In genomic region chr18:5975111-5975622, GRCh38 we compare ENCODE assay signal across 9 cellular contexts.
DNase-seq lines count a peak whose midpoint lies in the region; ATAC-seq and FAIRE-seq lines count a peak whose summit lies in the region.
"Had no signal": no experiment of that assay in that cellular context is flagged by ENCODE, and none has a peak within 500 bp of the region (broad histone marks: within the 10 kb centered on the region; RNA-seq: fewer than 3 reads in every experiment).

No MANE protein-coding gene starts in this region.

- no peak for DNase-seq in activated naive CD4-positive, alpha-beta T cell treated with anti-CD3 and anti-CD28 coated beads, Interleukin-2, amount 50 U/mL, for 72 hours (ENCODE audit: low spot score in 2 of 2)
- no peak for DNase-seq in activated naive CD4-positive, alpha-beta T cell treated with anti-CD3 and anti-CD28 coated beads, Interleukin-2, amount 10 ng/mL, durations not matched to agents 7 days and 5 days
- peak; percentile 9 for DNase-seq in SW480 (ENCODE audit: low spot score)
- peak; percentile 6 for DNase-seq in stimulated activated naive B cell treated with anti-CD40 and anti-IgM and Interleukin-4, amounts not matched to agents 10 μg/mL and 1 μg/mL and 100 μg/mL, for 72 hours
- DNase-seq in activated CD8-positive, alpha-beta memory T cell treated with anti-CD3 and anti-CD28 coated beads, Interleukin-2, amount 50 U/mL, for 48 hours, result no peak
- no peak for DNase-seq in HTR-8/SVneo (ENCODE audit: insufficient read length, low spot score)
- DNase-seq in NCI-H1092 treated with DMSO at 0.1 percent for 48 hours (lab: John Stamatoyannopoulos, UW), result no peak
- DNase-seq: DND-41 had no signal

- H3K27ac Mint-ChIP-seq in activated naive CD4-positive, alpha-beta T cell treated with anti-CD3 and anti-CD28 coated beads, Interleukin-2, amount 50 U/mL, for 72 hours, result no peak overlapping the region
- no peak overlapping the region for H3K27ac Mint-ChIP-seq in activated naive CD4-positive, alpha-beta T cell treated with anti-CD3 and anti-CD28 coated beads, Interleukin-2, amount 10 ng/mL, durations not matched to agents 7 days and 5 days
- H3K27ac Mint-ChIP-seq in stimulated activated naive B cell treated with anti-CD40 and anti-IgM and Interleukin-4, amounts not matched to agents 10 μg/mL and 1 μg/mL and 100 μg/mL, for 72 hours, result peak overlapping the region; percentile 78

- peak; percentile 26 to 92 for ATAC-seq in activated naive CD4-positive, alpha-beta T cell treated with anti-CD3 and anti-CD28 coated beads, Interleukin-2, amount 50 U/mL, for 72 hours
- peak; percentile 60 for ATAC-seq in HG02970 (IDR thresholded peaks at IDR 0.05; ENCODE audit: low FRiP score, unreplicated experiment)
- peak; percentile 95 to 97 for ATAC-seq in stimulated activated naive B cell treated with anti-CD40 and anti-IgM and Interleukin-4, amounts not matched to agents 10 μg/mL and 1 μg/mL and 100 μg/mL, for 72 hours (replicated peaks)

- H3K4me3 Mint-ChIP-seq in activated naive CD4-positive, alpha-beta T cell treated with anti-CD3 and anti-CD28 coated beads, Interleukin-2, amount 10 ng/mL, durations not matched to agents 7 days and 5 days, result no peak overlapping the region
- H3K4me3 Mint-ChIP-seq in stimulated activated naive B cell treated with anti-CD40 and anti-IgM and Interleukin-4, amounts not matched to agents 10 μg/mL and 1 μg/mL and 100 μg/mL, for 72 hours, result peak overlapping the region; percentile 48 to 69

- CTCF ChIA-PET in activated naive CD4-positive, alpha-beta T cell treated with anti-CD3 and anti-CD28 coated beads, Interleukin-2, amount 10 ng/mL, durations not matched to agents 7 days and 5 days (lab: Charles Lee), result no interaction called here

- FAIRE-seq in HTR-8/SVneo (lab: Jason Lieb, UNC), result no peak

- no peaks in the 10 kb centered on the region for H3K36me3 Mint-ChIP-seq in activated naive CD4-positive, alpha-beta T cell treated with anti-CD3 and anti-CD28 coated beads, Interleukin-2, amount 50 U/mL, for 72 hours
- no peaks in the 10 kb centered on the region for H3K36me3 Mint-ChIP-seq in activated naive CD4-positive, alpha-beta T cell treated with anti-CD3 and anti-CD28 coated beads, Interleukin-2, amount 10 ng/mL, durations not matched to agents 7 days and 5 days
- H3K36me3 Mint-ChIP-seq in stimulated activated naive B cell treated with anti-CD40 and anti-IgM and Interleukin-4, amounts not matched to agents 10 μg/mL and 1 μg/mL and 100 μg/mL, for 72 hours, result peaks cover 5 to 7% of the 10 kb centered on the region in 2 donors

- H3K9me3 Mint-ChIP-seq in activated naive CD4-positive, alpha-beta T cell treated with anti-CD3 and anti-CD28 coated beads, Interleukin-2, amount 50 U/mL, for 72 hours, result no peaks in the 10 kb centered on the region
- H3K9me3 Mint-ChIP-seq in activated naive CD4-positive, alpha-beta T cell treated with anti-CD3 and anti-CD28 coated beads, Interleukin-2, amount 10 ng/mL, durations not matched to agents 7 days and 5 days, result no peaks in the 10 kb centered on the region
- H3K9me3 Mint-ChIP-seq in stimulated activated naive B cell treated with anti-CD40 and anti-IgM and Interleukin-4, amounts not matched to agents 10 μg/mL and 1 μg/mL and 100 μg/mL, for 72 hours, result peaks cover 0 to 1% of the 10 kb centered on the region in 2 donors

- H3K27me3 Mint-ChIP-seq in activated naive CD4-positive, alpha-beta T cell treated with anti-CD3 and anti-CD28 coated beads, Interleukin-2, amount 10 ng/mL, durations not matched to agents 7 days and 5 days, result no peaks in the 10 kb centered on the region
- H3K27me3 Mint-ChIP-seq in stimulated activated naive B cell treated with anti-CD40 and anti-IgM and Interleukin-4, amounts not matched to agents 10 μg/mL and 1 μg/mL and 100 μg/mL, for 72 hours, result no peaks in the 10 kb centered on the region

- peaks cover 1% of the 10 kb centered on the region for H3K4me1 Mint-ChIP-seq in activated naive CD4-positive, alpha-beta T cell treated with anti-CD3 and anti-CD28 coated beads, Interleukin-2, amount 10 ng/mL, durations not matched to agents 7 days and 5 days
- H3K4me1 Mint-ChIP-seq in stimulated activated naive B cell treated with anti-CD40 and anti-IgM and Interleukin-4, amounts not matched to agents 10 μg/mL and 1 μg/mL and 100 μg/mL, for 72 hours, result peaks cover 29 to 56% of the 10 kb centered on the region in 2 donors

Comparison
In these comparisons a context has a peak if more than half of its experiments do, and no peak if none do; other contexts are left out.
1. DNase-seq: peak in SW480 (single experiment) and stimulated activated naive B cell treated with anti-CD40 and anti-IgM and Interleukin-4, amounts not matched to agents 10 μg/mL and 1 μg/mL and 100 μg/mL, for 72 hours (single experiment); none in activated naive CD4-positive, alpha-beta T cell treated with anti-CD3 and anti-CD28 coated beads, Interleukin-2, amount 50 U/mL, for 72 hours (0 of 2), activated naive CD4-positive, alpha-beta T cell treated with anti-CD3 and anti-CD28 coated beads, Interleukin-2, amount 10 ng/mL, durations not matched to agents 7 days and 5 days (single experiment), activated CD8-positive, alpha-beta memory T cell treated with anti-CD3 and anti-CD28 coated beads, Interleukin-2, amount 50 U/mL, for 48 hours (single experiment), HTR-8/SVneo (single experiment) and NCI-H1092 treated with DMSO at 0.1 percent for 48 hours (single experiment).
2. Peak in every context shown above with its lines, with median percentiles within 50 percentile points of each other: ATAC-seq.